ENCODE assay signal across 1 cellular context in genomic region chr6:52881996-52882841, GRCh38.
A peak's percentile ranks its signal among the peaks of the same experiment; 100 is the strongest.
TF ChIP-seq lines count a peak whose summit lies in the region.

No MANE protein-coding gene starts in this region.

TF ChIP-seq in HepG2, 621 proteins besides CTCF, POLR2A, EP300 and RAD21 (continued from another document and continues in another):
- TF ChIP-seq ZNF660 (CRISPR knock-in tag; IDR thresholded peaks at IDR 0.05; ENCODE audit: borderline replicate concordance, low read depth) (no peak), ZNF468 (CRISPR knock-in tag; IDR thresholded peaks at IDR 0.05) (no peak), PCBP2 (optimal IDR thresholded peaks at IDR 0.05; ENCODE audit: low read depth, low read length, poor library complexity, severe bottlenecking) (no peak), TBX3 (IDR thresholded peaks at IDR 0.05; ENCODE audit: borderline replicate concordance) (no peak), ZNF577 (CRISPR knock-in tag; IDR thresholded peaks at IDR 0.05; ENCODE audit: borderline replicate concordance, low read depth) (no peak), XBP1 (CRISPR knock-in tag; IDR thresholded peaks at IDR 0.05) (no peak), ZBTB7B (CRISPR knock-in tag; IDR thresholded peaks at IDR 0.05) (no peak; the same call in 1 of the 2 replicates), UBTF (CRISPR knock-in tag; IDR thresholded peaks at IDR 0.05) (peak; percentile 24; the same call in 1 of the 2 replicates), ZEB1 (IDR thresholded peaks at IDR 0.05; ENCODE audit: insufficient replicate concordance, low read depth) (no peak), CSRNP2 (CRISPR knock-in tag; conservative IDR thresholded peaks at IDR 0.05; ENCODE audit: low read depth) (no peak), MBNL3 (CRISPR knock-in tag; conservative IDR thresholded peaks at IDR 0.05) (no peak), ZNF292 (CRISPR knock-in tag; IDR thresholded peaks at IDR 0.05; ENCODE audit: borderline replicate concordance, low read depth) (no peak; the same call in 1 of the 2 replicates), CCAR2 (optimal IDR thresholded peaks at IDR 0.05; ENCODE audit: low read depth, low read length) (no peak), PRPF4 (IDR thresholded peaks at IDR 0.05; ENCODE audit: low read depth, low read length, poor library complexity, severe bottlenecking) (no peak), GABPB1 (CRISPR knock-in tag; IDR thresholded peaks at IDR 0.05) (no peak; the same call in none of the 2 replicates), ZNF205 (CRISPR knock-in tag; IDR thresholded peaks at IDR 0.05) (peak; percentile 59; the same call in 1 of the 2 replicates), ZNF282 (IDR thresholded peaks at IDR 0.05; ENCODE audit: partially characterized antibody) (no peak), ZNF430 (CRISPR knock-in tag; IDR thresholded peaks at IDR 0.05) (no peak), ZNF550 (CRISPR knock-in tag; IDR thresholded peaks at IDR 0.05; ENCODE audit: borderline replicate concordance) (no peak), RNF2 (conservative IDR thresholded peaks at IDR 0.05; ENCODE audit: low read depth) (peak; percentile 42; the same call in 1 of the 2 replicates), ZNF451 (CRISPR knock-in tag; IDR thresholded peaks at IDR 0.05) (no peak), CCDC6 (CRISPR knock-in tag; IDR thresholded peaks at IDR 0.05) (0 out of 2 replicates have a peak, but pooled peaks have one; percentile 58), ZNF644 (CRISPR knock-in tag; IDR thresholded peaks at IDR 0.05; ENCODE audit: low read depth) (peak; percentile 54; the same call in 1 of the 2 replicates), HNRNPLL (IDR thresholded peaks at IDR 0.05; ENCODE audit: low read depth, low read length, poor library complexity, severe bottlenecking) (no peak), PPARG (CRISPR knock-in tag; conservative IDR thresholded peaks at IDR 0.05) (no peak), ZFP1 (CRISPR knock-in tag; IDR thresholded peaks at IDR 0.05) (no peak), EED (CRISPR knock-in tag; IDR thresholded peaks at IDR 0.05) (peak; percentile 57; the same call in 1 of the 2 replicates), ZNF782 (CRISPR knock-in tag; IDR thresholded peaks at IDR 0.05; ENCODE audit: borderline replicate concordance) (peak; percentile 41; the same call in 1 of the 2 replicates), ZNF251 (CRISPR knock-in tag; IDR thresholded peaks at IDR 0.05) (no peak), ZNF160 (CRISPR knock-in tag; IDR thresholded peaks at IDR 0.05) (no peak), HDAC6 (IDR thresholded peaks at IDR 0.05; ENCODE audit: low read depth, low read length) (no peak), NFATC3 (CRISPR knock-in tag; IDR thresholded peaks at IDR 0.05) (no peak), KMT2B (CRISPR knock-in tag; IDR thresholded peaks at IDR 0.05) (peak; percentile 51; the same call in 1 of the 2 replicates), SIN3B (IDR thresholded peaks at IDR 0.05; ENCODE audit: low read length) (no peak), GATAD1 (CRISPR knock-in tag; IDR thresholded peaks at IDR 0.05) (no peak), ZBTB20 (CRISPR knock-in tag; IDR thresholded peaks at IDR 0.05; ENCODE audit: borderline replicate concordance, low read depth) (0 out of 2 replicates have a peak, but pooled peaks have one; percentile 55), HDAC2 (CRISPR knock-in tag; IDR thresholded peaks at IDR 0.05) (peak; percentile 41; the same call in 1 of the 2 replicates), ZNF264 (CRISPR knock-in tag; IDR thresholded peaks at IDR 0.05) (peak; percentile 20; the same call in 1 of the 2 replicates), ZNF10 (CRISPR knock-in tag; IDR thresholded peaks at IDR 0.05; ENCODE audit: borderline replicate concordance, low read depth) (no peak)
- TF ChIP-seq, protein P1, sequence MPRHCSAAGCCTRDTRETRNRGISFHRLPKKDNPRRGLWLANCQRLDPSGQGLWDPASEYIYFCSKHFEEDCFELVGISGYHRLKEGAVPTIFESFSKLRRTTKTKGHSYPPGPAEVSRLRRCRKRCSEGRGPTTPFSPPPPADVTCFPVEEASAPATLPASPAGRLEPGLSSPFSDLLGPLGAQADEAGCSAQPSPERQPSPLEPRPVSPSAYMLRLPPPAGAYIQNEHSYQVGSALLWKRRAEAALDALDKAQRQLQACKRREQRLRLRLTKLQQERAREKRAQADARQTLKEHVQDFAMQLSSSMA (CRISPR knock-in tag; IDR thresholded peaks at IDR 0.05): no peak
- TF ChIP-seq, protein P2, sequence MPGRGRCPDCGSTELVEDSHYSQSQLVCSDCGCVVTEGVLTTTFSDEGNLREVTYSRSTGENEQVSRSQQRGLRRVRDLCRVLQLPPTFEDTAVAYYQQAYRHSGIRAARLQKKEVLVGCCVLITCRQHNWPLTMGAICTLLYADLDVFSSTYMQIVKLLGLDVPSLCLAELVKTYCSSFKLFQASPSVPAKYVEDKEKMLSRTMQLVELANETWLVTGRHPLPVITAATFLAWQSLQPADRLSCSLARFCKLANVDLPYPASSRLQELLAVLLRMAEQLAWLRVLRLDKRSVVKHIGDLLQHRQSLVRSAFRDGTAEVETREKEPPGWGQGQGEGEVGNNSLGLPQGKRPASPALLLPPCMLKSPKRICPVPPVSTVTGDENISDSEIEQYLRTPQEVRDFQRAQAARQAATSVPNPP (CRISPR knock-in tag; IDR thresholded peaks at IDR 0.05): no peak
- TF ChIP-seq, protein P3, sequence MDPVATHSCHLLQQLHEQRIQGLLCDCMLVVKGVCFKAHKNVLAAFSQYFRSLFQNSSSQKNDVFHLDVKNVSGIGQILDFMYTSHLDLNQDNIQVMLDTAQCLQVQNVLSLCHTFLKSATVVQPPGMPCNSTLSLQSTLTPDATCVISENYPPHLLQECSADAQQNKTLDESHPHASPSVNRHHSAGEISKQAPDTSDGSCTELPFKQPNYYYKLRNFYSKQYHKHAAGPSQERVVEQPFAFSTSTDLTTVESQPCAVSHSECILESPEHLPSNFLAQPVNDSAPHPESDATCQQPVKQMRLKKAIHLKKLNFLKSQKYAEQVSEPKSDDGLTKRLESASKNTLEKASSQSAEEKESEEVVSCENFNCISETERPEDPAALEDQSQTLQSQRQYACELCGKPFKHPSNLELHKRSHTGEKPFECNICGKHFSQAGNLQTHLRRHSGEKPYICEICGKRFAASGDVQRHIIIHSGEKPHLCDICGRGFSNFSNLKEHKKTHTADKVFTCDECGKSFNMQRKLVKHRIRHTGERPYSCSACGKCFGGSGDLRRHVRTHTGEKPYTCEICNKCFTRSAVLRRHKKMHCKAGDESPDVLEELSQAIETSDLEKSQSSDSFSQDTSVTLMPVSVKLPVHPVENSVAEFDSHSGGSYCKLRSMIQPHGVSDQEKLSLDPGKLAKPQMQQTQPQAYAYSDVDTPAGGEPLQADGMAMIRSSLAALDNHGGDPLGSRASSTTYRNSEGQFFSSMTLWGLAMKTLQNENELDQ (CRISPR knock-in tag; IDR thresholded peaks at IDR 0.05; ENCODE audit: borderline replicate concordance): no peak
- TF ChIP-seq, protein P4, sequence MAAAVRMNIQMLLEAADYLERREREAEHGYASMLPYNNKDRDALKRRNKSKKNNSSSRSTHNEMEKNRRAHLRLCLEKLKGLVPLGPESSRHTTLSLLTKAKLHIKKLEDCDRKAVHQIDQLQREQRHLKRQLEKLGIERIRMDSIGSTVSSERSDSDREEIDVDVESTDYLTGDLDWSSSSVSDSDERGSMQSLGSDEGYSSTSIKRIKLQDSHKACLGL (CRISPR knock-in tag; IDR thresholded peaks at IDR 0.05): no peak
- TF ChIP-seq, protein P5, sequence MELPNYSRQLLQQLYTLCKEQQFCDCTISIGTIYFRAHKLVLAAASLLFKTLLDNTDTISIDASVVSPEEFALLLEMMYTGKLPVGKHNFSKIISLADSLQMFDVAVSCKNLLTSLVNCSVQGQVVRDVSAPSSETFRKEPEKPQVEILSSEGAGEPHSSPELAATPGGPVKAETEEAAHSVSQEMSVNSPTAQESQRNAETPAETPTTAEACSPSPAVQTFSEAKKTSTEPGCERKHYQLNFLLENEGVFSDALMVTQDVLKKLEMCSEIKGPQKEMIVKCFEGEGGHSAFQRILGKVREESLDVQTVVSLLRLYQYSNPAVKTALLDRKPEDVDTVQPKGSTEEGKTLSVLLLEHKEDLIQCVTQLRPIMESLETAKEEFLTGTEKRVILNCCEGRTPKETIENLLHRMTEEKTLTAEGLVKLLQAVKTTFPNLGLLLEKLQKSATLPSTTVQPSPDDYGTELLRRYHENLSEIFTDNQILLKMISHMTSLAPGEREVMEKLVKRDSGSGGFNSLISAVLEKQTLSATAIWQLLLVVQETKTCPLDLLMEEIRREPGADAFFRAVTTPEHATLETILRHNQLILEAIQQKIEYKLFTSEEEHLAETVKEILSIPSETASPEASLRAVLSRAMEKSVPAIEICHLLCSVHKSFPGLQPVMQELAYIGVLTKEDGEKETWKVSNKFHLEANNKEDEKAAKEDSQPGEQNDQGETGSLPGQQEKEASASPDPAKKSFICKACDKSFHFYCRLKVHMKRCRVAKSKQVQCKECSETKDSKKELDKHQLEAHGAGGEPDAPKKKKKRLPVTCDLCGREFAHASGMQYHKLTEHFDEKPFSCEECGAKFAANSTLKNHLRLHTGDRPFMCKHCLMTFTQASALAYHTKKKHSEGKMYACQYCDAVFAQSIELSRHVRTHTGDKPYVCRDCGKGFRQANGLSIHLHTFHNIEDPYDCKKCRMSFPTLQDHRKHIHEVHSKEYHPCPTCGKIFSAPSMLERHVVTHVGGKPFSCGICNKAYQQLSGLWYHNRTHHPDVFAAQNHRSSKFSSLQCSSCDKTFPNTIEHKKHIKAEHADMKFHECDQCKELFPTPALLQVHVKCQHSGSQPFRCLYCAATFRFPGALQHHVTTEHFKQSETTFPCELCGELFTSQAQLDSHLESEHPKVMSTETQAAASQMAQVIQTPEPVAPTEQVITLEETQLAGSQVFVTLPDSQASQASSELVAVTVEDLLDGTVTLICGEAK (IDR thresholded peaks at IDR 0.05): no peak
- TF ChIP-seq, protein P5 (CRISPR knock-in tag; IDR thresholded peaks at IDR 0.05): no peak
